ENCODE assay signal across 20 cellular contexts in genomic region chr15:78102211-78102610, GRCh38. TPM values are rescaled to one million over a fixed set of nuclear protein-coding genes. Genes with fewer than 3 reads are reported as not detected.
DNase-seq lines count a peak whose midpoint lies in the region; ATAC-seq and TF ChIP-seq lines count a peak whose summit lies in the region.
"Had no signal": no experiment of that assay in that cellular context is flagged by ENCODE, and none has a peak within 500 bp of the region (broad histone marks: within the 10 kb centered on the region; RNA-seq: fewer than 3 reads in every experiment).

No MANE protein-coding gene starts in this region.

- CTCF ChIA-PET in T-cell (lab: Charles Lee) (interaction anchor here in 1 of 2 donors (1.2 kb wide), 1 partner anchor 11 kb away, joined by 3 read pairs; no protein-coding TSS in a partner anchor), Caco-2 (lab: Charles Lee) (no interaction called here)

- no peak overlapping the region for H3K4me3 ChIP-seq in CD4-positive, CD25-positive, alpha-beta regulatory T cell (ENCODE audit: low read depth, low read length)
- no peak overlapping the region for H3K4me3 ChIP-seq in Caco-2 (ENCODE audit: low read depth, low read length)
- H3K4me3 ChIP-seq: BLaER1 treated with 17β-estradiol and CSF1 and Interleukin-3, amounts not matched to agents 10 nM and 100 nM; GM12878 had no signal

- peaks cover 39% of the 10 kb centered on the region for H3K4me1 ChIP-seq in CD4-positive, CD25-positive, alpha-beta regulatory T cell (ENCODE audit: control insufficient read depth, insufficient read depth, low read length, poor library complexity, severe bottlenecking)
- peaks cover 11% of the 10 kb centered on the region; the same call in 1 of the 2 replicates for H3K4me1 ChIP-seq in Caco-2

- intact Hi-C loops in activated CD4-positive, alpha-beta T cell treated with anti-CD3 and anti-CD28 coated beads, Interleukin-2, amount 10 ng/mL, durations not matched to agents 24 days and 14 days (cut with micrococcal nuclease), result loop anchor here (5.0 kb wide), 2 partner anchors 35 to 85 kb away; no protein-coding TSS in a partner anchor
- intact Hi-C loops in Caco-2 (cut with micrococcal nuclease; ENCODE audit: unreplicated experiment), result no loop called here

- BruUV-seq in Caco-2 (replicated peaks; lab: Mats Ljungman, UMichigan), result no TSS peak

- no peaks in the 10 kb centered on the region for H3K36me3 ChIP-seq in CD4-positive, CD25-positive, alpha-beta regulatory T cell (ENCODE audit: control insufficient read depth, insufficient read depth, low read length)
- no peaks in the 10 kb centered on the region for H3K36me3 ChIP-seq in Caco-2 (ENCODE audit: control insufficient read depth, insufficient read depth, low read length)
- H3K36me3 ChIP-seq: BLaER1 treated with 17β-estradiol and CSF1 and Interleukin-3, amounts not matched to agents 10 nM and 100 nM had no signal

- no peak for ATAC-seq in CD4-positive, CD25-positive, alpha-beta regulatory T cell (ENCODE audit: low read depth in 2 of 2)
- ATAC-seq in T-cell (replicated peaks in 1 of 4) (no peak), left lobe of liver (no peak), GM19467 (IDR thresholded peaks at IDR 0.05; ENCODE audit: unreplicated experiment) (no peak)
- ATAC-seq in effector memory CD8-positive, alpha-beta T cell (replicated peaks), result no peak
- ATAC-seq: GM12878, HCT116 had no signal

- no peaks in the 10 kb centered on the region for H3K27me3 Mint-ChIP-seq in activated CD4-positive, alpha-beta T cell treated with anti-CD3 and anti-CD28 coated beads, Interleukin-2, amount 10 ng/mL, durations not matched to agents 24 days and 14 days
- no peaks in the 10 kb centered on the region for H3K27me3 Mint-ChIP-seq in CD4-positive, CD25-positive, alpha-beta regulatory T cell
- H3K27me3 Mint-ChIP-seq in T-cell (no peaks in the 10 kb centered on the region), Caco-2 (ENCODE audit: insufficient read depth, unreplicated experiment) (no peaks in the 10 kb centered on the region)
- H3K27me3 Mint-ChIP-seq in effector memory CD8-positive, alpha-beta T cell, result no peaks in the 10 kb centered on the region

- H3K36me3 Mint-ChIP-seq in activated CD4-positive, alpha-beta T cell treated with anti-CD3 and anti-CD28 coated beads, Interleukin-2, amount 10 ng/mL, durations not matched to agents 24 days and 14 days (ENCODE audit: low read depth), result no peaks in the 10 kb centered on the region
- H3K36me3 Mint-ChIP-seq in CD4-positive, CD25-positive, alpha-beta regulatory T cell, result no peaks in the 10 kb centered on the region
- H3K36me3 Mint-ChIP-seq in T-cell (no peaks in the 10 kb centered on the region), Caco-2 (ENCODE audit: insufficient read depth, unreplicated experiment) (no peaks in the 10 kb centered on the region)
- no peaks in the 10 kb centered on the region for H3K36me3 Mint-ChIP-seq in effector memory CD8-positive, alpha-beta T cell (ENCODE audit: insufficient read depth)

- no peaks in the 10 kb centered on the region for H3K27me3 ChIP-seq in CD4-positive, CD25-positive, alpha-beta regulatory T cell (ENCODE audit: control insufficient read depth, insufficient read depth, low read length)
- H3K27me3 ChIP-seq in Caco-2 (replicated peaks; ENCODE audit: control insufficient read depth, insufficient read depth, low read length), result no peaks in the 10 kb centered on the region
- H3K27me3 ChIP-seq: BLaER1 treated with 17β-estradiol and CSF1 and Interleukin-3, amounts not matched to agents 10 nM and 100 nM had no signal

- POLR2A ChIA-PET in T-cell (lab: Charles Lee), result interaction anchor here in 1 of 2 donors (0.6 kb wide), 1 partner anchor 21 kb away, joined by 12 read pairs; no protein-coding TSS in a partner anchor
- POLR2A ChIA-PET in Caco-2 (lab: Charles Lee), result no interaction called here

- peaks cover 55% of the 10 kb centered on the region for H3K4me1 Mint-ChIP-seq in activated CD4-positive, alpha-beta T cell treated with anti-CD3 and anti-CD28 coated beads, Interleukin-2, amount 10 ng/mL, durations not matched to agents 24 days and 14 days
- peaks cover 4 to 46% (median 28%) of the 10 kb centered on the region in 4 donors for H3K4me1 Mint-ChIP-seq in CD4-positive, CD25-positive, alpha-beta regulatory T cell
- H3K4me1 Mint-ChIP-seq in T-cell (peaks cover 32 to 47% (median 41%) of the 10 kb centered on the region in 3 donors), Caco-2 (ENCODE audit: low read depth, unreplicated experiment) (peaks cover 8% of the 10 kb centered on the region)
- H3K4me1 Mint-ChIP-seq in effector memory CD8-positive, alpha-beta T cell (ENCODE audit: low read depth in 2 of 2), result peaks cover 39 to 44% of the 10 kb centered on the region in 2 donors

- no peak for TF ChIP-seq CTCF in Caco-2 (IDR thresholded peaks at IDR 0.05; ENCODE audit: insufficient read depth in 1 of 2, low read depth in 1 of 2, low read length in 1 of 2, severe bottlenecking in 1 of 2, unreplicated experiment in 1 of 2)

- H3K4me3 Mint-ChIP-seq in activated CD4-positive, alpha-beta T cell treated with anti-CD3 and anti-CD28 coated beads, Interleukin-2, amount 10 ng/mL, durations not matched to agents 24 days and 14 days, result no peak overlapping the region
- H3K4me3 Mint-ChIP-seq in CD4-positive, CD25-positive, alpha-beta regulatory T cell, result no peak overlapping the region
- H3K4me3 Mint-ChIP-seq in T-cell, result no peak overlapping the region
- no peak overlapping the region for H3K4me3 Mint-ChIP-seq in effector memory CD8-positive, alpha-beta T cell
- no peak overlapping the region for H3K4me3 Mint-ChIP-seq in Caco-2 (ENCODE audit: unreplicated experiment)

- H3K9me3 Mint-ChIP-seq in activated CD4-positive, alpha-beta T cell treated with anti-CD3 and anti-CD28 coated beads, Interleukin-2, amount 10 ng/mL, durations not matched to agents 24 days and 14 days, result no peaks in the 10 kb centered on the region
- no peaks in the 10 kb centered on the region for H3K9me3 Mint-ChIP-seq in CD4-positive, CD25-positive, alpha-beta regulatory T cell
- H3K9me3 Mint-ChIP-seq in T-cell (no peaks in the 10 kb centered on the region), Caco-2 (ENCODE audit: unreplicated experiment) (no peaks in the 10 kb centered on the region)
- H3K9me3 Mint-ChIP-seq in effector memory CD8-positive, alpha-beta T cell, result no peaks in the 10 kb centered on the region

- peak overlapping the region; percentile 92 for H3K27ac Mint-ChIP-seq in activated CD4-positive, alpha-beta T cell treated with anti-CD3 and anti-CD28 coated beads, Interleukin-2, amount 10 ng/mL, durations not matched to agents 24 days and 14 days
- peak overlapping the region; percentile 36 to 91 (median 90) for H3K27ac Mint-ChIP-seq in CD4-positive, CD25-positive, alpha-beta regulatory T cell
- H3K27ac Mint-ChIP-seq in T-cell (peak overlapping the region; percentile 76 to 95), Caco-2 (ENCODE audit: unreplicated experiment) (no peak overlapping the region)
- H3K27ac Mint-ChIP-seq in effector memory CD8-positive, alpha-beta T cell, result peak overlapping the region; percentile 96 to 98

- no peak for DNase-seq in activated CD4-positive, alpha-beta T cell treated with anti-CD3 and anti-CD28 coated beads, Interleukin-2, amount 10 ng/mL, durations not matched to agents 24 days and 14 days
- no peak for DNase-seq in activated CD4-positive, alpha-beta T cell treated with anti-CD3 and anti-CD28 coated beads, Interleukin-2, amount 50 U/mL, for 4 hours
- no peak for DNase-seq in CD4-positive, CD25-positive, alpha-beta regulatory T cell
- no peak for DNase-seq in T-cell
- no peak for DNase-seq in effector memory CD8-positive, alpha-beta T cell
- no peak for DNase-seq in left lobe of liver (ENCODE audit: low spot score)
- DNase-seq in Caco-2, result no peak
- DNase-seq: Calu3, DMS79, IMR-90, MV-4-11, NCI-H1417 treated with DMSO at 0.1 percent for 48 hours, NCI-H2029 treated with DMSO at 0.1 percent for 48 hours had no signal

- H3K27ac ChIP-seq in CD4-positive, CD25-positive, alpha-beta regulatory T cell (ENCODE audit: insufficient read depth, low read length, poor library complexity, severe bottlenecking), result peak overlapping the region; percentile 64

- no peaks in the 10 kb centered on the region for H3K9me3 ChIP-seq in CD4-positive, CD25-positive, alpha-beta regulatory T cell (ENCODE audit: control insufficient read depth in 2 of 2, low read length in 2 of 2)
- no peaks in the 10 kb centered on the region for H3K9me3 ChIP-seq in Caco-2
- H3K9me3 ChIP-seq: BLaER1 treated with 17β-estradiol and CSF1 and Interleukin-3, amounts not matched to agents 10 nM and 100 nM had no signal

RNA-seq across cellular contexts. Expression of gene SH2D7, which starts 9.8 kb away (rescaled TPM):
- total RNA-seq in activated CD4-positive, alpha-beta T cell treated with anti-CD3 and anti-CD28 coated beads, Interleukin-2, amount 10 ng/mL, durations not matched to agents 24 days and 14 days, result not detected in 2 replicates
- not detected for total RNA-seq in CD4-positive, CD25-positive, alpha-beta regulatory T cell
- polyA plus RNA-seq in CD4-positive, CD25-positive, alpha-beta regulatory T cell, result under 1 TPM in 1 of 4 donors, not detected in 3; 0.09 TPM
- not detected for total RNA-seq in T-cell
- not detected for total RNA-seq in left lobe of liver
- total RNA-seq in Caco-2 (2022), result not detected in 2 replicates
- total RNA-seq: A172, Calu3, G401, IMR-90, RPMI7951 had no signal
- polyA plus RNA-seq: IMR-90 had no signal

RNA-seq across cellular contexts. Expression of gene TBC1D2B, which starts 24.7 kb away (rescaled TPM):
- 56.8 and 62.3 TPM in 2 replicates for total RNA-seq in activated CD4-positive, alpha-beta T cell treated with anti-CD3 and anti-CD28 coated beads, Interleukin-2, amount 10 ng/mL, durations not matched to agents 24 days and 14 days
- 117 TPM for total RNA-seq in CD4-positive, CD25-positive, alpha-beta regulatory T cell
- 10 to 100 TPM; 12.2 to 17.9 (median 15.4) TPM for polyA plus RNA-seq in CD4-positive, CD25-positive, alpha-beta regulatory T cell
- total RNA-seq in T-cell, result 100 to 1,000 TPM in 3 of 5 donors, 10 to 100 TPM in 2; 86.1 to 106 (median 101) TPM
- total RNA-seq in left lobe of liver, result 50.4 TPM
- 18.3 and 19.1 TPM in 2 replicates for total RNA-seq in Caco-2 (2022)

RNA-seq across cellular contexts. Expression of gene CIB2, which starts 29.0 kb away (rescaled TPM):
- 1.2 and 1.5 TPM in 2 replicates for total RNA-seq in activated CD4-positive, alpha-beta T cell treated with anti-CD3 and anti-CD28 coated beads, Interleukin-2, amount 10 ng/mL, durations not matched to agents 24 days and 14 days
- 1.2 TPM for total RNA-seq in CD4-positive, CD25-positive, alpha-beta regulatory T cell
- polyA plus RNA-seq in CD4-positive, CD25-positive, alpha-beta regulatory T cell, result 1 to 10 TPM in 3 of 4 donors, under 1 TPM in 1; 0.94 to 2.7 (median 1.9) TPM
- 1 to 10 TPM in 4 of 5 donors, under 1 TPM in 1; 0.72 to 2.8 (median 2.0) TPM for total RNA-seq in T-cell
- 0.20 TPM for total RNA-seq in left lobe of liver
- total RNA-seq in Caco-2 (2022), result 0.67 and 0.75 TPM in 2 replicates

RNA-seq across cellular contexts. Expression of gene IDH3A, which starts 47.0 kb away (rescaled TPM):
- total RNA-seq in activated CD4-positive, alpha-beta T cell treated with anti-CD3 and anti-CD28 coated beads, Interleukin-2, amount 10 ng/mL, durations not matched to agents 24 days and 14 days, result 165 and 169 TPM in 2 replicates
- total RNA-seq in CD4-positive, CD25-positive, alpha-beta regulatory T cell, result 51.9 TPM
- polyA plus RNA-seq in CD4-positive, CD25-positive, alpha-beta regulatory T cell, result 10 to 100 TPM; 38.2 to 62.1 (median 46.8) TPM
- 10 to 100 TPM; 40.3 to 64.7 (median 48.5) TPM for total RNA-seq in T-cell
- total RNA-seq in left lobe of liver, result 29.4 TPM
- 67.3 and 71.1 TPM in 2 replicates for total RNA-seq in Caco-2 (2022)
